10 cellular contexts compared by ENCODE assay signal in genomic region chr19:55119053-55119452, GRCh38. TPM values are rescaled to one million over a fixed set of nuclear protein-coding genes. Genes with fewer than 3 reads are reported as not detected.
DNase-seq lines count a peak whose midpoint lies in the region; ATAC-seq and TF ChIP-seq lines count a peak whose summit lies in the region.
"Had no signal": no experiment of that assay in that cellular context is flagged by ENCODE, and none has a peak within 500 bp of the region (broad histone marks: within the 10 kb centered on the region; RNA-seq: fewer than 3 reads in every experiment).

No MANE protein-coding gene starts in this region.

- CTCF ChIA-PET in activated CD8-positive, alpha-beta T cell treated with anti-CD3 and anti-CD28 coated beads for 36 hours (lab: Charles Lee) = interaction anchor here (1.2 to 1.3 kb wide), 2 partner anchors 22 to 41 kb away, joined by 3 read pairs; no protein-coding TSS in a partner anchor

- no peak for ATAC-seq in heart right ventricle
- no peak for ATAC-seq in left ventricle myocardium superior
- no peak for ATAC-seq in activated CD8-positive, alpha-beta T cell treated with anti-CD3 and anti-CD28 coated beads for 36 hours
- ATAC-seq in left lobe of liver = no peak
- ATAC-seq in HG02763 (IDR thresholded peaks at IDR 0.05; ENCODE audit: unreplicated experiment) = no peak
- no peak for ATAC-seq in GM21390 (IDR thresholded peaks at IDR 0.05; ENCODE audit: unreplicated experiment)

- peaks cover 6% of the 10 kb centered on the region for H3K36me3 Mint-ChIP-seq in activated CD8-positive, alpha-beta T cell treated with anti-CD3 and anti-CD28 coated beads for 36 hours (ENCODE audit: low read depth)
- peaks cover 0 to 3% (median 0%) of the 10 kb centered on the region in 3 donors for H3K36me3 Mint-ChIP-seq in immature natural killer cell
- no peaks in the 10 kb centered on the region for H3K36me3 Mint-ChIP-seq in type B pancreatic cell

- TF ChIP-seq CTCF in heart right ventricle (IDR thresholded peaks at IDR 0.05) (no peak), type B pancreatic cell (conservative IDR thresholded peaks at IDR 0.05) (no peak)
- no peak for TF ChIP-seq CTCF in activated CD8-positive, alpha-beta T cell treated with anti-CD3 and anti-CD28 coated beads for 36 hours (IDR thresholded peaks at IDR 0.05)

- H3K36me3 ChIP-seq in heart right ventricle = no peaks in the 10 kb centered on the region

- peaks cover 16 to 36% (median 30%) of the 10 kb centered on the region in 9 donors for H3K4me1 ChIP-seq in heart right ventricle

- no peaks in the 10 kb centered on the region for H3K9me3 Mint-ChIP-seq in activated CD8-positive, alpha-beta T cell treated with anti-CD3 and anti-CD28 coated beads for 36 hours
- H3K9me3 Mint-ChIP-seq in immature natural killer cell (peaks cover 0 to 1% (median 0%) of the 10 kb centered on the region in 6 donors), type B pancreatic cell (no peaks in the 10 kb centered on the region)

- peak overlapping the region in 5 of 10 donors; percentile 52 to 94 (median 88) for H3K4me3 ChIP-seq in heart right ventricle

- no peaks in the 10 kb centered on the region for H3K9me3 ChIP-seq in heart right ventricle

- WGBS in heart right ventricle, 2 donors = 82 to 83% methylated on average over 14 of the region's 14 CpGs

- H3K27ac ChIP-seq in heart right ventricle = peak overlapping the region in 7 of 10 donors; percentile 72 to 98 (median 90)

- no peak for DNase-seq in heart right ventricle
- no peak for DNase-seq in left ventricle myocardium superior
- peak; percentile 28 for DNase-seq in activated CD8-positive, alpha-beta T cell treated with anti-CD3 and anti-CD28 coated beads for 36 hours
- DNase-seq in immature natural killer cell = no peak
- DNase-seq in type B pancreatic cell (ENCODE audit: extremely low spot score, unreplicated experiment) = no peak
- DNase-seq in left lobe of liver (ENCODE audit: low spot score) = no peak
- DNase-seq: effector CD8-positive, alpha-beta T cell had no signal

- POLR2A ChIA-PET in activated CD8-positive, alpha-beta T cell treated with anti-CD3 and anti-CD28 coated beads for 36 hours (lab: Charles Lee) = interaction anchor here (0.7 kb wide), 1 partner anchor 1540 kb away, joined by 4 read pairs; no protein-coding TSS in a partner anchor

- intact Hi-C loops in heart right ventricle (cut with DNase I) = loop anchor here in 1 of 10 donors (10.0 kb wide), 1 partner anchor 54 kb away; the partner anchor contains the start of gene RDH13
- intact Hi-C loops in left ventricle myocardium superior (cut with micrococcal nuclease) = no loop called here
- intact Hi-C loops in activated CD8-positive, alpha-beta T cell treated with anti-CD3 and anti-CD28 coated beads for 36 hours (cut with micrococcal nuclease) = no loop called here

- H3K27me3 Mint-ChIP-seq in activated CD8-positive, alpha-beta T cell treated with anti-CD3 and anti-CD28 coated beads for 36 hours = peaks cover 7% of the 10 kb centered on the region
- H3K27me3 Mint-ChIP-seq in immature natural killer cell (ENCODE audit: low read depth in 3 of 3) (peaks cover 11 to 18% (median 16%) of the 10 kb centered on the region in 3 donors), type B pancreatic cell (peaks cover 28% of the 10 kb centered on the region)

- H3K27me3 ChIP-seq in heart right ventricle = peaks cover 0 to 1% (median 0%) of the 10 kb centered on the region in 7 donors

- H3K4me1 Mint-ChIP-seq in activated CD8-positive, alpha-beta T cell treated with anti-CD3 and anti-CD28 coated beads for 36 hours (ENCODE audit: low read depth) = peaks cover 24% of the 10 kb centered on the region
- H3K4me1 Mint-ChIP-seq in immature natural killer cell = peaks cover 33 to 38% of the 10 kb centered on the region in 2 donors
- H3K4me1 Mint-ChIP-seq in type B pancreatic cell (ENCODE audit: unreplicated experiment) = peaks cover 21% of the 10 kb centered on the region

- peak overlapping the region; percentile 93 for H3K27ac Mint-ChIP-seq in activated CD8-positive, alpha-beta T cell treated with anti-CD3 and anti-CD28 coated beads for 36 hours
- H3K27ac Mint-ChIP-seq in immature natural killer cell (peak overlapping the region in 1 of 6 donors; percentile 13), type B pancreatic cell (peak overlapping the region; percentile 99)

- H3K4me3 Mint-ChIP-seq in activated CD8-positive, alpha-beta T cell treated with anti-CD3 and anti-CD28 coated beads for 36 hours = peak overlapping the region; percentile 89
- H3K4me3 Mint-ChIP-seq in immature natural killer cell (peak overlapping the region; percentile 55 to 98 (median 61)), type B pancreatic cell (peak overlapping the region; percentile 100)

RNA-seq across cellular contexts. Expression of gene PPP1R12C, which starts 1.6 kb away (rescaled TPM):
- total RNA-seq in heart right ventricle = 100 to 1,000 TPM; 134 to 242 (median 193) TPM
- polyA plus RNA-seq in heart right ventricle = 100 to 1,000 TPM; 223 to 283 TPM
- total RNA-seq in left ventricle myocardium superior = 141 TPM
- 10 to 100 TPM; 55.4 to 55.8 TPM for total RNA-seq in activated CD8-positive, alpha-beta T cell treated with anti-CD3 and anti-CD28 coated beads for 36 hours
- polyA plus RNA-seq in immature natural killer cell = 1 to 10 TPM in 2 of 3 donors, under 1 TPM in 1; 0.63 to 8.5 (median 3.5) TPM
- 102 and 113 TPM in 2 replicates for total RNA-seq in type B pancreatic cell (ENCODE audit: low replicate concordance)
- 46.5 TPM for total RNA-seq in left lobe of liver

RNA-seq across cellular contexts. Expression of gene TNNT1, which starts 30.0 kb away (rescaled TPM):
- total RNA-seq in heart right ventricle (100 to 1,000 TPM in 5 of 10 donors, 10 to 100 TPM in 5; 19.7 to 234 (median 97.1) TPM), left ventricle myocardium superior (50.2 TPM), type B pancreatic cell (ENCODE audit: low replicate concordance) (27.6 and 83.1 TPM in 2 replicates), left lobe of liver (0.18 TPM)
- polyA plus RNA-seq in heart right ventricle (100 to 1,000 TPM in 1 of 2 donors, 10 to 100 TPM in 1; 32.3 to 721 TPM), immature natural killer cell (not detected)
- not detected for total RNA-seq in activated CD8-positive, alpha-beta T cell treated with anti-CD3 and anti-CD28 coated beads for 36 hours
- total RNA-seq: osteocyte had no signal

RNA-seq across cellular contexts. Expression of gene TNNI3, which starts 38.5 kb away (rescaled TPM):
- total RNA-seq in heart right ventricle (over 10,000 TPM in 4 of 10 donors, 1,000 to 10,000 TPM in 6; 3,000 to 12,900 (median 9,464) TPM), left ventricle myocardium superior (5,071 TPM), type B pancreatic cell (ENCODE audit: low replicate concordance) (2.1 and 4.3 TPM in 2 replicates), left lobe of liver (not detected)
- polyA plus RNA-seq in heart right ventricle (over 10,000 TPM in 1 of 2 donors, 1,000 to 10,000 TPM in 1; 4,629 to 45,177 TPM), immature natural killer cell (1 to 10 TPM in 1 of 3 donors, not detected in 2; 1.5 TPM)
- total RNA-seq in activated CD8-positive, alpha-beta T cell treated with anti-CD3 and anti-CD28 coated beads for 36 hours = not detected
- total RNA-seq: osteocyte had no signal

RNA-seq across cellular contexts. Expression of gene EPS8L1, which starts 43.4 kb away (rescaled TPM):
- total RNA-seq in heart right ventricle (1 to 10 TPM in 5 of 10 donors, under 1 TPM in 4, not detected in 1; 0.53 to 2.7 (median 1.1) TPM), left ventricle myocardium superior (2.7 TPM), type B pancreatic cell (ENCODE audit: low replicate concordance) (54.0 and 116 TPM in 2 replicates), left lobe of liver (0.53 TPM)
- polyA plus RNA-seq in heart right ventricle (1 to 10 TPM; 3.7 to 7.9 TPM), immature natural killer cell (1 to 10 TPM; 4.5 to 7.3 (median 6.4) TPM)
- 1 to 10 TPM; 2.8 to 3.2 TPM for total RNA-seq in activated CD8-positive, alpha-beta T cell treated with anti-CD3 and anti-CD28 coated beads for 36 hours

RNA-seq across cellular contexts. Expression of gene DNAAF3, which starts 47.4 kb away (rescaled TPM):
- total RNA-seq in heart right ventricle = 1 to 10 TPM in 8 of 10 donors, under 1 TPM in 2; 0.37 to 3.9 (median 2.4) TPM
- polyA plus RNA-seq in heart right ventricle = 1 to 10 TPM; 1.2 to 5.9 TPM
- total RNA-seq in left ventricle myocardium superior = 0.87 TPM
- total RNA-seq in activated CD8-positive, alpha-beta T cell treated with anti-CD3 and anti-CD28 coated beads for 36 hours = not detected
- polyA plus RNA-seq in immature natural killer cell = not detected
- 5.9 and 12.2 TPM in 2 replicates for total RNA-seq in type B pancreatic cell (ENCODE audit: low replicate concordance)
- 0.63 TPM for total RNA-seq in left lobe of liver

Comparison
In these comparisons a context has a peak if more than half of its experiments do, and no peak if none do; other contexts are left out.
1. RNA of gene TNNT1, which starts 30.0 kb away (total RNA-seq): 19.7 to 234 TPM in heart right ventricle, 50.2 TPM in left ventricle myocardium superior (single experiment) and 27.6 to 83.1 TPM in type B pancreatic cell; 0.18 TPM in left lobe of liver (single experiment) and not detected in activated CD8-positive, alpha-beta T cell treated with anti-CD3 and anti-CD28 coated beads for 36 hours; every median in the first group is over 10 times any median in the second.
2. RNA of gene TNNI3, which starts 38.5 kb away (total RNA-seq): 3,000 to 12,900 TPM in heart right ventricle and 5,071 TPM in left ventricle myocardium superior (single experiment); 2.1 to 4.3 TPM in type B pancreatic cell, not detected in activated CD8-positive, alpha-beta T cell treated with anti-CD3 and anti-CD28 coated beads for 36 hours and not detected in left lobe of liver (single experiment); every median in the first group is over 100 times any median in the second.
3. Peak in every context shown above with its lines, with median percentiles within 50 percentile points of each other: H3K4me3 Mint-ChIP-seq.